11 cellular contexts compared by ENCODE assay signal in the genomic region with DNA sequence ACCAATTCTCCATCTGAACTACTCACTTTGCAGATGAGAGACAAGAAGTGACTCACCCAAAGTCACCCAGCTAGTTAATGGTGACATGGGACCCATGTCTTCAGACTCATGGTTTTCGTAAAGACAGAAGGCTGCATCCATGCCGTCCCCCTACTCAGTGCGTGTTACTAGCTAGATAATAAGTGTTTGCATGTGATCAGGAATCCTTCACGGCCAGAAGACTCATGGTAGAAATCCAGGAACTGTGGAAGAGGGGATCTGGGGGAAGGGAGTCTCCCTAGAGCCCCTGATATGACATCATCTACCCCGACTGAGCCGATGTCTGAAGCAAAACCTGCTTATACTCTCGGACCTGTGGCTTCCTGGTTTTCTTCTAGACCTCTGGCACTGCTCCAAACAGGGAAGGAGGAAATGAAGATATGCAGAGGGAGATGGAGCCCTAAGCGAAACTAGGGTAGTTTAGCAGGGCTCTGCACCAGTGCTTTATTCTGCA. TPM values are rescaled to one million over a fixed set of nuclear protein-coding genes. Genes with fewer than 3 reads are reported as not detected.
DNase-seq lines count a peak whose midpoint lies in the region; ATAC-seq and TF ChIP-seq lines count a peak whose summit lies in the region.
"Had no signal": no experiment of that assay in that cellular context is flagged by ENCODE, and none has a peak within 500 bp of the region (broad histone marks: within the 10 kb centered on the region; RNA-seq: fewer than 3 reads in every experiment).

No MANE protein-coding gene starts in this region.

- H3K9ac ChIP-seq in GM23248 (no peak overlapping the region), mucosa of rectum (ENCODE audit: low read depth in 1 of 2, low read length in 2 of 2) (peak overlapping the region; percentile 11 to 14)

- no peaks in the 10 kb centered on the region for H4K20me1 ChIP-seq in GM23248 (ENCODE audit: insufficient read depth)

- H3F3A ChIP-seq in GM23248 (ENCODE audit: insufficient read depth) = no peaks in the 10 kb centered on the region

- no peaks in the 10 kb centered on the region for H3K36me3 ChIP-seq in GM23248 (ENCODE audit: low read depth)
- H3K36me3 ChIP-seq in mucosa of rectum (ENCODE audit: control insufficient read depth in 2 of 2, insufficient read depth in 2 of 2, low read length in 2 of 2) = no peaks in the 10 kb centered on the region
- H3K36me3 ChIP-seq in gastrocnemius medialis = no peaks in the 10 kb centered on the region
- H3K36me3 ChIP-seq: thoracic aorta had no signal

- H3K27me3 ChIP-seq in GM23248 (replicated peaks; ENCODE audit: insufficient read depth) = no peaks in the 10 kb centered on the region
- H3K27me3 ChIP-seq in mucosa of rectum (ENCODE audit: control insufficient read depth in 2 of 2, insufficient read depth in 2 of 2, low read length in 2 of 2) = no peaks in the 10 kb centered on the region
- peaks cover 0 to 3% (median 0%) of the 10 kb centered on the region in 3 donors for H3K27me3 ChIP-seq in gastrocnemius medialis

- TF ChIP-seq POLR2A in gastrocnemius medialis (IDR thresholded peaks at IDR 0.05) = no peak

- intact Hi-C loops in gastrocnemius medialis (cut with DNase I; ENCODE audit: low total_unique reads) = no loop called here

- no peak for TF ChIP-seq CTCF in gastrocnemius medialis (IDR thresholded peaks at IDR 0.05 in 4 of 5, conservative IDR thresholded peaks at IDR 0.05 in 1 of 5)

- H3K27ac ChIP-seq in GM23248 (no peak overlapping the region), mucosa of rectum (ENCODE audit: low read depth in 2 of 2, low read length in 2 of 2) (no peak overlapping the region), gastrocnemius medialis (no peak overlapping the region)
- H3K27ac ChIP-seq: thoracic aorta had no signal

- in situ Hi-C loops in GM23248 (cut with MboI) (no loop called here), gastrocnemius medialis (cut with MboI; ENCODE audit: low sequenced_read_pairs in 4 of 4) (loop anchor here in 1 of 4 donors (25.0 kb wide), 1 partner anchor 362 kb away; no protein-coding TSS in a partner anchor)

- no peaks in the 10 kb centered on the region for H3K9me3 ChIP-seq in GM23248 (ENCODE audit: low read depth)
- H3K9me3 ChIP-seq in mucosa of rectum (ENCODE audit: control insufficient read depth in 2 of 2, low read length in 2 of 2) = no peaks in the 10 kb centered on the region
- no peaks in the 10 kb centered on the region for H3K9me3 ChIP-seq in gastrocnemius medialis
- H3K9me3 ChIP-seq: thoracic aorta had no signal

- H3K4me3 ChIP-seq in GM23248 (no peak overlapping the region), mucosa of rectum (ENCODE audit: low read length in 2 of 2) (peak overlapping the region; percentile 4 to 59), gastrocnemius medialis (no peak overlapping the region)
- H3K4me3 ChIP-seq: thoracic aorta had no signal

- DNase-seq in GM23248 = peak; percentile 9
- DNase-seq in NCI-H146 treated with DMSO at 0.1 percent for 48 hours (lab: John Stamatoyannopoulos, UW; ENCODE audit: unreplicated experiment) = peak; percentile 24
- peak; percentile 46 for DNase-seq in amniotic epithelial cell (ENCODE audit: low read depth)
- no peak for DNase-seq in gastrocnemius medialis
- DNase-seq: activated CD4-positive, alpha-beta T cell treated with anti-CD3 and anti-CD28 coated beads for 48 hours; occipital lobe had no signal

- H3K4me1 ChIP-seq in GM23248 (ENCODE audit: insufficient read depth) (no peaks in the 10 kb centered on the region), mucosa of rectum (ENCODE audit: control insufficient read depth in 2 of 2, insufficient read depth in 2 of 2, low read length in 2 of 2) (peaks cover 0 to 16% of the 10 kb centered on the region in 2 donors), gastrocnemius medialis (no peaks in the 10 kb centered on the region)

- H3K9me2 ChIP-seq in GM23248 (ENCODE audit: insufficient read depth) = no peaks in the 10 kb centered on the region

- H3K4me2 ChIP-seq in GM23248 (ENCODE audit: unreplicated experiment) = no peak overlapping the region

- H2AFZ ChIP-seq in GM23248 = no peak overlapping the region

- no peak for ATAC-seq in GM18858 (IDR thresholded peaks at IDR 0.05; ENCODE audit: unreplicated experiment)
- no peak for ATAC-seq in gastrocnemius medialis
- no peak for ATAC-seq in GM18867 (IDR thresholded peaks at IDR 0.05; ENCODE audit: unreplicated experiment)

- WGBS in GM23248 (ENCODE audit: low coverage in 1 of 2, low lambda C conversion rate in 2 of 2, missing lambda C conversion rate in 2 of 2), 2 experiments = 66 to 67% methylated on average over 8 of the region's 8 CpGs

- H3K79me2 ChIP-seq in GM23248 (ENCODE audit: insufficient read depth) = no peaks in the 10 kb centered on the region

RNA-seq across cellular contexts. Expression of gene RNF183, which starts 3.3 kb away (rescaled TPM):
- not detected in 2 replicates for total RNA-seq in GM23248 (2014; rRNA removed; shearing (Covaris generic))
- polyA plus RNA-seq in GM23248 (2016; fragmentation: Nextera tagmentation; extraction: Ambion mirVana) = not detected in 2 replicates
- total RNA-seq in gastrocnemius medialis = not detected
- total RNA-seq: occipital lobe, RPMI7951, thoracic aorta had no signal

RNA-seq across cellular contexts. Expression of gene PRPF4, which starts 24.4 kb away (rescaled TPM):
- total RNA-seq in GM23248 (2014; rRNA removed; shearing (Covaris generic)) = 26.5 and 27.4 TPM in 2 replicates
- polyA plus RNA-seq in GM23248 (2016; fragmentation: Nextera tagmentation; extraction: Ambion mirVana) = 25.7 and 27.0 TPM in 2 replicates
- total RNA-seq in gastrocnemius medialis = 10 to 100 TPM; 14.0 to 19.6 (median 16.4) TPM

RNA-seq across cellular contexts. Expression of gene CDC26, which starts 24.5 kb away (rescaled TPM):
- total RNA-seq in GM23248 (2014; rRNA removed; shearing (Covaris generic)) = 15.9 and 21.6 TPM in 2 replicates
- 67.2 and 70.9 TPM in 2 replicates for polyA plus RNA-seq in GM23248 (2016; fragmentation: Nextera tagmentation; extraction: Ambion mirVana)
- 10 to 100 TPM; 16.7 to 34.0 (median 28.3) TPM for total RNA-seq in gastrocnemius medialis

RNA-seq across cellular contexts. Expression of gene WDR31, which starts 40.2 kb away (rescaled TPM):
- 0.97 and 1.0 TPM in 2 replicates for total RNA-seq in GM23248 (2014; rRNA removed; shearing (Covaris generic))
- polyA plus RNA-seq in GM23248 (2016; fragmentation: Nextera tagmentation; extraction: Ambion mirVana) = 3.1 and 3.7 TPM in 2 replicates
- total RNA-seq in gastrocnemius medialis = 1 to 10 TPM in 1 of 4 donors, under 1 TPM in 2, not detected in 1; 0.29 to 1.1 (median 0.36) TPM

RNA-seq across cellular contexts. Expression of gene BSPRY, which starts 49.5 kb away (rescaled TPM):
- not detected in 2 replicates for total RNA-seq in GM23248 (2014; rRNA removed; shearing (Covaris generic))
- not detected in 2 replicates for polyA plus RNA-seq in GM23248 (2016; fragmentation: Nextera tagmentation; extraction: Ambion mirVana)
- total RNA-seq in gastrocnemius medialis = under 1 TPM in 1 of 4 donors, not detected in 3; 0.12 TPM
- total RNA-seq: occipital lobe, RPMI7951 had no signal

Comparison
In these comparisons a context has a peak if more than half of its experiments do, and no peak if none do; other contexts are left out.
1. DNase-seq: peak in GM23248 (single experiment), NCI-H146 treated with DMSO at 0.1 percent for 48 hours (single experiment) and amniotic epithelial cell (single experiment); none in gastrocnemius medialis (0 of 2).
2. H3K4me3 ChIP-seq: peak in mucosa of rectum (2 of 2); none in GM23248 (single experiment) and gastrocnemius medialis (0 of 4).